In genomic region chr5:149724130-149724850, GRCh38 we compare ENCODE assay signal across 10 cellular contexts. TPM values are rescaled to one million over a fixed set of nuclear protein-coding genes. Genes with fewer than 3 reads are reported as not detected.
A peak's percentile ranks its signal among the peaks of the same experiment; 100 is the strongest.
DNase-seq lines count a peak whose midpoint lies in the region; ATAC-seq and TF ChIP-seq lines count a peak whose summit lies in the region.
"Had no signal": no experiment of that assay in that cellular context is flagged by ENCODE, and none has a peak within 500 bp of the region (broad histone marks: within the 10 kb centered on the region; RNA-seq: fewer than 3 reads in every experiment).

No MANE protein-coding gene starts in this region.

- H2AFZ ChIP-seq in Loucy (ENCODE audit: low read length), result peak overlapping the region; percentile 32
- H2AFZ ChIP-seq in osteoblast (ENCODE audit: low read length), result no peak overlapping the region

- intact Hi-C loops in sciatic nerve (cut with DNase I), result no loop called here

- H3K36me3 Mint-ChIP-seq in naive thymus-derived CD8-positive, alpha-beta T cell, result no peaks in the 10 kb centered on the region

- H3K9me3 ChIP-seq in Loucy (ENCODE audit: insufficient read depth, low read depth, low read length) (no peaks in the 10 kb centered on the region), osteoblast (ENCODE audit: low read depth, low read length) (no peaks in the 10 kb centered on the region)

- H3K4me3 Mint-ChIP-seq in naive thymus-derived CD8-positive, alpha-beta T cell, result no peak overlapping the region

- H3K36me3 ChIP-seq in Loucy (ENCODE audit: insufficient read depth, low read length) (no peaks in the 10 kb centered on the region), osteoblast (ENCODE audit: insufficient read depth, low read length) (no peaks in the 10 kb centered on the region)

- ATAC-seq in GM19023 (IDR thresholded peaks at IDR 0.05; ENCODE audit: unreplicated experiment) (peak; percentile 84), HG02571 (IDR thresholded peaks at IDR 0.05; ENCODE audit: unreplicated experiment) (peak; percentile 91), sciatic nerve (no peak)
- ATAC-seq in naive thymus-derived CD8-positive, alpha-beta T cell, result peak; percentile 76 to 88
- ATAC-seq: Panc1 had no signal

- H3K9ac ChIP-seq in Loucy (ENCODE audit: low read depth, low read length, poor library complexity, severe bottlenecking), result no peak overlapping the region

- H3K4me3 ChIP-seq in Loucy (ENCODE audit: low read length, poor library complexity, severe bottlenecking), result no peak overlapping the region
- H3K4me3 ChIP-seq in osteoblast (ENCODE audit: insufficient read depth, low read length), result no peak overlapping the region

- no peaks in the 10 kb centered on the region for H3K9me3 Mint-ChIP-seq in naive thymus-derived CD8-positive, alpha-beta T cell

- peaks cover 7 to 20% (median 10%) of the 10 kb centered on the region in 4 donors for H3K4me1 Mint-ChIP-seq in naive thymus-derived CD8-positive, alpha-beta T cell

- no peaks in the 10 kb centered on the region for H3K9me2 ChIP-seq in Loucy (replicated peaks; ENCODE audit: low read depth, low read length)

- POLR2A ChIA-PET in naive thymus-derived CD8-positive, alpha-beta T cell (lab: Charles Lee), result no interaction called here

- no peaks in the 10 kb centered on the region for H3F3A ChIP-seq in Loucy (ENCODE audit: low read depth)

- H3K4me1 ChIP-seq in Loucy (ENCODE audit: insufficient read depth, low read length, poor library complexity, severe bottlenecking) (no peaks in the 10 kb centered on the region), osteoblast (ENCODE audit: insufficient read depth, low read length) (no peaks in the 10 kb centered on the region)

- H3K27ac Mint-ChIP-seq in naive thymus-derived CD8-positive, alpha-beta T cell, result peak overlapping the region in 7 of 10 donors; percentile 27 to 82 (median 64)

- H4K20me1 ChIP-seq in Loucy (ENCODE audit: insufficient read depth, low read length, poor library complexity, severe bottlenecking) (no peaks in the 10 kb centered on the region), osteoblast (ENCODE audit: insufficient read depth, low read length) (no peaks in the 10 kb centered on the region)

- H3K27me3 ChIP-seq in Loucy (ENCODE audit: insufficient read depth, low read length, poor library complexity, severe bottlenecking) (no peaks in the 10 kb centered on the region), osteoblast (ENCODE audit: insufficient read depth, low read length) (peaks cover 38% of the 10 kb centered on the region)

- peak in 3 of 10 donors; percentile 11 to 49 (median 37) for DNase-seq in naive thymus-derived CD8-positive, alpha-beta T cell
- DNase-seq in sciatic nerve (ENCODE audit: low spot score) (no peak), CD1c-positive myeloid dendritic cell (ENCODE audit: extremely low spot score) (no peak), osteoblast (ENCODE audit: insufficient read length, low spot score, missing footprints) (no peak)
- DNase-seq: occipital lobe; stimulated activated naive CD4-positive, alpha-beta T cell treated with Interleukin-2 at 50 U/mL for 16 hours had no signal

- H3K27me3 Mint-ChIP-seq in naive thymus-derived CD8-positive, alpha-beta T cell, result peaks cover 0 to 7% (median 3%) of the 10 kb centered on the region in 5 donors

- no peak overlapping the region for H3K27ac ChIP-seq in osteoblast (ENCODE audit: low read depth, low read length)

- H3K79me2 ChIP-seq in Loucy (ENCODE audit: insufficient read depth, low read length) (no peaks in the 10 kb centered on the region), osteoblast (ENCODE audit: insufficient read depth, low read length) (no peaks in the 10 kb centered on the region)

- TF ChIP-seq CTCF in Loucy (conservative IDR thresholded peaks at IDR 0.05; ENCODE audit: low read length) (no peak), osteoblast (IDR thresholded peaks at IDR 0.05; ENCODE audit: extremely low read depth, low read depth, low read length) (no peak)

- H3K4me2 ChIP-seq in Loucy (ENCODE audit: low read depth, low read length, poor library complexity, severe bottlenecking) (no peak overlapping the region), osteoblast (ENCODE audit: insufficient read depth, low read length) (no peak overlapping the region)

RNA-seq across cellular contexts. Expression of gene PPARGC1B, which starts 5.8 kb away (rescaled TPM):
- 1 to 10 TPM; 7.5 to 8.4 TPM for total RNA-seq in naive thymus-derived CD8-positive, alpha-beta T cell
- polyA plus RNA-seq in naive thymus-derived CD8-positive, alpha-beta T cell, result 1 to 10 TPM; 2.4 to 4.7 (median 4.1) TPM
- total RNA-seq in sciatic nerve (3.2 TPM), osteoblast (1.1 and 1.8 TPM in 2 replicates)
